Comparison of ENCODE assay signal across 2 cellular contexts in the genomic region with DNA sequence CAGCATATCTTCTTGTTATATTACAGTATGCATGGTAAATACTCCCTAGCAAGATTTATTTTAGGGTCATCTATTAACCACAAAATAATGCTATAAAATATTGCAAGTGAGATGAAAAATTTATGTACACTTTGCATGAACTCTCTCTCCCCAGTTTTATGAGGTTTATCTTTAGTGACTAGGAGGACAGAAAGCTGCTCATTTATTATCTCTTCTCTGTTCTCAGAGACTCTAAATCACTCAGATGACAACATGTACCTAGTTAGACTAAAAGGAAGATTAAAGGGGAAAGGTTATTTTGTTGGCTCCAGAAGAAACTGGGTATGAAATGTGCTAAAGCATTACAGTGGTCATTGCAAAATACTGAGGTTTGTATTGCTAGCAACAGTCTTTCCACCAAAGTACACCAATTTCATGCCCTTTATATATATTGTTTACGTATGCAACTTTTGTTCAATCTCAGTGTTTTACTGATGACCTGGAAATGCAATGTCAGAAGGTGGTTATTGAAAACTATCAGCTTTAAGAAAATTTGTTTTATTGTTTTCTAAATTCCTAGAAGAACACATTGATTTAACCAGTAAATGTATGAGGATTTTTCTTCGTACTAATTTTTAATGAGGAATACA.
TF ChIP-seq lines count a peak whose summit lies in the region.

No MANE protein-coding gene starts in this region.

TF ChIP-seq in HEK293, 187 proteins besides CTCF, POLR2A, EP300 and RAD21:
- TF ChIP-seq, protein P1, sequence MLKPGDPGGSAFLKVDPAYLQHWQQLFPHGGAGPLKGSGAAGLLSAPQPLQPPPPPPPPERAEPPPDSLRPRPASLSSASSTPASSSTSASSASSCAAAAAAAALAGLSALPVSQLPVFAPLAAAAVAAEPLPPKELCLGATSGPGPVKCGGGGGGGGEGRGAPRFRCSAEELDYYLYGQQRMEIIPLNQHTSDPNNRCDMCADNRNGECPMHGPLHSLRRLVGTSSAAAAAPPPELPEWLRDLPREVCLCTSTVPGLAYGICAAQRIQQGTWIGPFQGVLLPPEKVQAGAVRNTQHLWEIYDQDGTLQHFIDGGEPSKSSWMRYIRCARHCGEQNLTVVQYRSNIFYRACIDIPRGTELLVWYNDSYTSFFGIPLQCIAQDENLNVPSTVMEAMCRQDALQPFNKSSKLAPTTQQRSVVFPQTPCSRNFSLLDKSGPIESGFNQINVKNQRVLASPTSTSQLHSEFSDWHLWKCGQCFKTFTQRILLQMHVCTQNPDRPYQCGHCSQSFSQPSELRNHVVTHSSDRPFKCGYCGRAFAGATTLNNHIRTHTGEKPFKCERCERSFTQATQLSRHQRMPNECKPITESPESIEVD (tag by site-specific recombination; IDR thresholded peaks at IDR 0.05): peak; percentile 35; the same call in 1 of the 2 replicates
- TF ChIP-seq, protein P2, sequence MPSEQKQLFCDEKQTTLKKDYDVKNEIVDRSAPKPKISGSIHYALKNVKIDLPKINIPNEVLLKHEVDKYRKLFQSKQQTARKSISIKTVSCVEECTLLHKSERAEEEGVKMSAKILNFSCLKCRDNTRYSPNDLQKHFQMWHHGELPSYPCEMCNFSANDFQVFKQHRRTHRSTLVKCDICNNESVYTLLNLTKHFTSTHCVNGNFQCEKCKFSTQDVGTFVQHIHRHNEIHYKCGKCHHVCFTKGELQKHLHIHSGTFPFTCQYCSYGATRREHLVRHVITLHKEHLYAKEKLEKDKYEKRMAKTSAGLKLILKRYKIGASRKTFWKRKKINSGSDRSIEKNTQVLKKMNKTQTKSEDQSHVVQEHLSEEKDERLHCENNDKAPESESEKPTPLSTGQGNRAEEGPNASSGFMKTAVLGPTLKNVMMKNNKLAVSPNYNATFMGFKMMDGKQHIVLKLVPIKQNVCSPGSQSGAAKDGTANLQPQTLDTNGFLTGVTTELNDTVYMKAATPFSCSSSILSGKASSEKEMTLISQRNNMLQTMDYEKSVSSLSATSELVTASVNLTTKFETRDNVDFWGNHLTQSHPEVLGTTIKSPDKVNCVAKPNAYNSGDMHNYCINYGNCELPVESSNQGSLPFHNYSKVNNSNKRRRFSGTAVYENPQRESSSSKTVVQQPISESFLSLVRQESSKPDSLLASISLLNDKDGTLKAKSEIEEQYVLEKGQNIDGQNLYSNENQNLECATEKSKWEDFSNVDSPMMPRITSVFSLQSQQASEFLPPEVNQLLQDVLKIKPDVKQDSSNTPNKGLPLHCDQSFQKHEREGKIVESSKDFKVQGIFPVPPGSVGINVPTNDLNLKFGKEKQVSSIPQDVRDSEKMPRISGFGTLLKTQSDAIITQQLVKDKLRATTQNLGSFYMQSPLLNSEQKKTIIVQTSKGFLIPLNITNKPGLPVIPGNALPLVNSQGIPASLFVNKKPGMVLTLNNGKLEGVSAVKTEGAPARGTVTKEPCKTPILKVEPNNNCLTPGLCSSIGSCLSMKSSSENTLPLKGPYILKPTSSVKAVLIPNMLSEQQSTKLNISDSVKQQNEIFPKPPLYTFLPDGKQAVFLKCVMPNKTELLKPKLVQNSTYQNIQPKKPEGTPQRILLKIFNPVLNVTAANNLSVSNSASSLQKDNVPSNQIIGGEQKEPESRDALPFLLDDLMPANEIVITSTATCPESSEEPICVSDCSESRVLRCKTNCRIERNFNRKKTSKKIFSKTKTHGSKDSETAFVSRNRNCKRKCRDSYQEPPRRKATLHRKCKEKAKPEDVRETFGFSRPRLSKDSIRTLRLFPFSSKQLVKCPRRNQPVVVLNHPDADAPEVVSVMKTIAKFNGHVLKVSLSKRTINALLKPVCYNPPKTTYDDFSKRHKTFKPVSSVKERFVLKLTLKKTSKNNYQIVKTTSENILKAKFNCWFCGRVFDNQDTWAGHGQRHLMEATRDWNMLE (tag by site-specific recombination; conservative IDR thresholded peaks at IDR 0.05; ENCODE audit: low read depth): no peak
- peak; percentile 62; the same call in 1 of the 2 replicates for TF ChIP-seq MEIS1 (CRISPR knock-in tag; IDR thresholded peaks at IDR 0.05; ENCODE audit: borderline replicate concordance)
- no peak for TF ChIP-seq SP3 (tag by site-specific recombination; IDR thresholded peaks at IDR 0.05)
- no peak for TF ChIP-seq EGR2 (tag by site-specific recombination; IDR thresholded peaks at IDR 0.05; ENCODE audit: low read depth)
- no peak for TF ChIP-seq BCL11B (tag by site-specific recombination; IDR thresholded peaks at IDR 0.05; ENCODE audit: low read depth)
- TF ChIP-seq, protein P3, sequence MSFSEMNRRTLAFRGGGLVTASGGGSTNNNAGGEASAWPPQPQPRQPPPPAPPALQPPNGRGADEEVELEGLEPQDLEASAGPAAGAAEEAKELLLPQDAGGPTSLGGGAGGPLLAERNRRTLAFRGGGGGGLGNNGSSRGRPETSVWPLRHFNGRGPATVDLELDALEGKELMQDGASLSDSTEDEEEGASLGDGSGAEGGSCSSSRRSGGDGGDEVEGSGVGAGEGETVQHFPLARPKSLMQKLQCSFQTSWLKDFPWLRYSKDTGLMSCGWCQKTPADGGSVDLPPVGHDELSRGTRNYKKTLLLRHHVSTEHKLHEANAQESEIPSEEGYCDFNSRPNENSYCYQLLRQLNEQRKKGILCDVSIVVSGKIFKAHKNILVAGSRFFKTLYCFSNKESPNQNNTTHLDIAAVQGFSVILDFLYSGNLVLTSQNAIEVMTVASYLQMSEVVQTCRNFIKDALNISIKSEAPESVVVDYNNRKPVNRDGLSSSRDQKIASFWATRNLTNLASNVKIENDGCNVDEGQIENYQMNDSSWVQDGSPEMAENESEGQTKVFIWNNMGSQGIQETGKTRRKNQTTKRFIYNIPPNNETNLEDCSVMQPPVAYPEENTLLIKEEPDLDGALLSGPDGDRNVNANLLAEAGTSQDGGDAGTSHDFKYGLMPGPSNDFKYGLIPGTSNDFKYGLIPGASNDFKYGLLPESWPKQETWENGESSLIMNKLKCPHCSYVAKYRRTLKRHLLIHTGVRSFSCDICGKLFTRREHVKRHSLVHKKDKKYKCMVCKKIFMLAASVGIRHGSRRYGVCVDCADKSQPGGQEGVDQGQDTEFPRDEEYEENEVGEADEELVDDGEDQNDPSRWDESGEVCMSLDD (tag by site-specific recombination; IDR thresholded peaks at IDR 0.05): no peak
- TF ChIP-seq FEZF1 (tag by site-specific recombination; IDR thresholded peaks at IDR 0.05): peak; percentile 92
- no peak for TF ChIP-seq ZNF10 (tag by site-specific recombination; IDR thresholded peaks at IDR 0.05)
- no peak for TF ChIP-seq BCL11A (tag by site-specific recombination; IDR thresholded peaks at IDR 0.05; ENCODE audit: low read depth)

TF ChIP-seq in K562, 482 proteins besides CTCF, POLR2A, EP300 and RAD21:
- peak; percentile 15 for TF ChIP-seq MEIS2 (IDR thresholded peaks at IDR 0.05; ENCODE audit: partially characterized antibody)
- TF ChIP-seq ZNF316 (IDR thresholded peaks at IDR 0.05): peak; percentile 40
- no peak for TF ChIP-seq TBL1XR1 (IDR thresholded peaks at IDR 0.05; ENCODE audit: low read length in 2 of 2)
